ENCODE assay signal across 18 cellular contexts in genomic region chr2:223971731-223972130, GRCh38. TPM values are rescaled to one million over a fixed set of nuclear protein-coding genes. Genes with fewer than 3 reads are reported as not detected.
DNase-seq lines count a peak whose midpoint lies in the region; ATAC-seq lines count a peak whose summit lies in the region.
"Had no signal": no experiment of that assay in that cellular context is flagged by ENCODE, and none has a peak within 500 bp of the region (broad histone marks: within the 10 kb centered on the region; RNA-seq: fewer than 3 reads in every experiment).

No MANE protein-coding gene starts in this region.

- H3K9ac ChIP-seq in GM23248: no peak overlapping the region
- H3K9ac ChIP-seq: BLaER1 treated with 17β-estradiol and CSF1 and Interleukin-3, amounts not matched to agents 10 nM and 100 nM had no signal

- peaks cover 44% of the 10 kb centered on the region for H3K36me3 ChIP-seq in GM23248 (ENCODE audit: low read depth)

- ATAC-seq in GM19351 (IDR thresholded peaks at IDR 0.05; ENCODE audit: unreplicated experiment): no peak
- ATAC-seq: A549; CD8-positive, alpha-beta T cell; GM12878 had no signal

- H3K4me3 ChIP-seq in GM23248: no peak overlapping the region
- H3K4me3 ChIP-seq: A549; BLaER1 treated with 17β-estradiol and CSF1 and Interleukin-3, amounts not matched to agents 10 nM and 100 nM; GM12878 had no signal

- H3K4me1 ChIP-seq in GM23248 (ENCODE audit: insufficient read depth): peaks cover 24% of the 10 kb centered on the region
- H3K4me1 ChIP-seq: A549, Caco-2 had no signal

- no peak overlapping the region for H3K4me2 ChIP-seq in GM23248 (ENCODE audit: unreplicated experiment)
- H3K4me2 ChIP-seq: A549; BLaER1 treated with 17β-estradiol and CSF1 and Interleukin-3, amounts not matched to agents 10 nM and 100 nM had no signal

- peaks cover 97% of the 10 kb centered on the region for H3F3A ChIP-seq in GM23248 (ENCODE audit: insufficient read depth)

- DNase-seq in GM23248: peak; percentile 45
- peak; percentile 67 for DNase-seq in SK-MEL-5 (ENCODE audit: low read depth, low spot score)
- peak; percentile 52 for DNase-seq in foreskin melanocyte
- DNase-seq in G401 (ENCODE audit: low spot score): no peak
- no peak for DNase-seq in inferior parietal cortex (ENCODE audit: extremely low spot score)
- DNase-seq: AML-193; Caco-2; Calu3; CD4-positive, alpha-beta T cell; CD8-positive, alpha-beta T cell; DMS79 treated with DMSO at 0.1 percent for 48 hours; GDM1 had no signal

- H3K27me3 ChIP-seq in GM23248 (replicated peaks; ENCODE audit: insufficient read depth): no peaks in the 10 kb centered on the region
- H3K27me3 ChIP-seq: BLaER1 treated with 17β-estradiol and CSF1 and Interleukin-3, amounts not matched to agents 10 nM and 100 nM had no signal

- H3K27ac ChIP-seq in GM23248: peak overlapping the region; percentile 76; the same call in 1 of the 2 replicates
- H3K27ac ChIP-seq: 22Rv1; A549; BLaER1 treated with 17β-estradiol and CSF1 and Interleukin-3, amounts not matched to agents 10 nM and 100 nM; C4-2B had no signal

- no peaks in the 10 kb centered on the region for H3K9me2 ChIP-seq in GM23248 (ENCODE audit: insufficient read depth)

- in situ Hi-C loops in GM23248 (cut with MboI) (no loop called here), SK-MEL-5 (cut with HindIII; ENCODE audit: low pct_unique_long_range_greater_than_20kb, low sequenced_read_pairs) (no loop called here), G401 (cut with HindIII; ENCODE audit: low sequenced_read_pairs) (no loop called here)

- H4K20me1 ChIP-seq in GM23248 (ENCODE audit: insufficient read depth): no peaks in the 10 kb centered on the region

- no peaks in the 10 kb centered on the region for H3K9me3 ChIP-seq in GM23248 (ENCODE audit: low read depth)
- H3K9me3 ChIP-seq: A549; BLaER1 treated with 17β-estradiol and CSF1 and Interleukin-3, amounts not matched to agents 10 nM and 100 nM; Caco-2 had no signal

- 88 to 89% methylated on average over 5 of the region's 5 CpGs for WGBS in GM23248 (ENCODE audit: low coverage in 1 of 2, low lambda C conversion rate in 2 of 2, missing lambda C conversion rate in 2 of 2), 2 experiments

- H3K79me2 ChIP-seq in GM23248 (ENCODE audit: insufficient read depth): no peaks in the 10 kb centered on the region

- H2AFZ ChIP-seq in GM23248: no peak overlapping the region

RNA-seq across cellular contexts. Expression of gene MRPL44, which starts 14.5 kb away (rescaled TPM):
- 34.4 and 34.9 TPM in 2 replicates for total RNA-seq in GM23248 (2014; rRNA removed; shearing (Covaris generic))
- 24.1 and 27.8 TPM in 2 replicates for polyA plus RNA-seq in GM23248 (2016; fragmentation: Nextera tagmentation; extraction: Ambion mirVana)
- total RNA-seq in SK-MEL-5 (2014; rRNA removed; shearing (Covaris generic)): 92.5 and 92.8 TPM in 2 replicates
- polyA plus RNA-seq in SK-MEL-5 (2015; cell fraction: cytosol; rRNA removed): 69.1 and 70.4 TPM in 2 replicates
- 22.3 and 24.1 TPM in 2 replicates for polyA plus RNA-seq in SK-MEL-5 (2015; cell fraction: nucleus; rRNA removed)
- 67.1 and 97.6 TPM in 2 replicates for total RNA-seq in G401 (2014; rRNA removed; shearing (Covaris generic))

RNA-seq across cellular contexts. Expression of gene WDFY1, which starts 26.6 kb away (rescaled TPM):
- 76.9 and 81.2 TPM in 2 replicates for total RNA-seq in GM23248 (2014; rRNA removed; shearing (Covaris generic))
- 60.6 and 65.1 TPM in 2 replicates for polyA plus RNA-seq in GM23248 (2016; fragmentation: Nextera tagmentation; extraction: Ambion mirVana)
- 156 and 162 TPM in 2 replicates for total RNA-seq in SK-MEL-5 (2014; rRNA removed; shearing (Covaris generic))
- polyA plus RNA-seq in SK-MEL-5 (2015; cell fraction: cytosol; rRNA removed): 70.4 and 86.6 TPM in 2 replicates
- polyA plus RNA-seq in SK-MEL-5 (2015; cell fraction: nucleus; rRNA removed): 196 and 310 TPM in 2 replicates
- total RNA-seq in G401 (2014; rRNA removed; shearing (Covaris generic)): 84.2 and 108 TPM in 2 replicates

Comparison
In these comparisons a context has a peak if more than half of its experiments do, and no peak if none do; other contexts are left out.
1. DNase-seq: peak in GM23248 (single experiment), SK-MEL-5 (single experiment) and foreskin melanocyte (single experiment); none in G401 (single experiment) and inferior parietal cortex (single experiment).